ENCODE assay signal across 1 cellular context in the genomic region with DNA sequence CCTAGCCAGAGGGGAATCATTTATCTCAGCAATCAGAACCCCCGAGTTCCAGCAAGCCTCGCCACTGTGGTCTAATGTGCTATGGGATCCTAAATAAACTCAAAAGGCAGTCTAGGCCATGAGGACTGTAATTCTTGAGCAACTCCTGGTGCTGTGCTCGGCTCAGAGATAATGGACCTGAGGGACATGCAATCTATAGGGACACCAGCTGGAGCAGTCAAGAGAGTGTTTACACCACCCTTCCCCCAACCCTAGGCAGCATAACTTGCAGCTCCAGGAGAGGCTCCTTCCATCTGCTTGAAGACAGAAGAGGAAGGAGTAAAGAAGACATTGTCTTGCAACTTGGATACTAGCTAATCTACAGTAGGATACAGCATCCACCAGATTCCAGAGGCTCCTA.
TF ChIP-seq lines count a peak whose summit lies in the region.

No MANE protein-coding gene starts in this region.

TF ChIP-seq in WTC11, 78 proteins besides CTCF, POLR2A, EP300 and RAD21 (continued from another document):
- TF ChIP-seq, protein P1, sequence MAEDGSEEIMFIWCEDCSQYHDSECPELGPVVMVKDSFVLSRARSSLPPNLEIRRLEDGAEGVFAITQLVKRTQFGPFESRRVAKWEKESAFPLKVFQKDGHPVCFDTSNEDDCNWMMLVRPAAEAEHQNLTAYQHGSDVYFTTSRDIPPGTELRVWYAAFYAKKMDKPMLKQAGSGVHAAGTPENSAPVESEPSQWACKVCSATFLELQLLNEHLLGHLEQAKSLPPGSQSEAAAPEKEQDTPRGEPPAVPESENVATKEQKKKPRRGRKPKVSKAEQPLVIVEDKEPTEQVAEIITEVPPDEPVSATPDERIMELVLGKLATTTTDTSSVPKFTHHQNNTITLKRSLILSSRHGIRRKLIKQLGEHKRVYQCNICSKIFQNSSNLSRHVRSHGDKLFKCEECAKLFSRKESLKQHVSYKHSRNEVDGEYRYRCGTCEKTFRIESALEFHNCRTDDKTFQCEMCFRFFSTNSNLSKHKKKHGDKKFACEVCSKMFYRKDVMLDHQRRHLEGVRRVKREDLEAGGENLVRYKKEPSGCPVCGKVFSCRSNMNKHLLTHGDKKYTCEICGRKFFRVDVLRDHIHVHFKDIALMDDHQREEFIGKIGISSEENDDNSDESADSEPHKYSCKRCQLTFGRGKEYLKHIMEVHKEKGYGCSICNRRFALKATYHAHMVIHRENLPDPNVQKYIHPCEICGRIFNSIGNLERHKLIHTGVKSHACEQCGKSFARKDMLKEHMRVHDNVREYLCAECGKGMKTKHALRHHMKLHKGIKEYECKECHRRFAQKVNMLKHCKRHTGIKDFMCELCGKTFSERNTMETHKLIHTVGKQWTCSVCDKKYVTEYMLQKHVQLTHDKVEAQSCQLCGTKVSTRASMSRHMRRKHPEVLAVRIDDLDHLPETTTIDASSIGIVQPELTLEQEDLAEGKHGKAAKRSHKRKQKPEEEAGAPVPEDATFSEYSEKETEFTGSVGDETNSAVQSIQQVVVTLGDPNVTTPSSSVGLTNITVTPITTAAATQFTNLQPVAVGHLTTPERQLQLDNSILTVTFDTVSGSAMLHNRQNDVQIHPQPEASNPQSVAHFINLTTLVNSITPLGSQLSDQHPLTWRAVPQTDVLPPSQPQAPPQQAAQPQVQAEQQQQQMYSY (CRISPR knock-in tag; IDR thresholded peaks at IDR 0.05): no peak
- TF ChIP-seq, protein P2, sequence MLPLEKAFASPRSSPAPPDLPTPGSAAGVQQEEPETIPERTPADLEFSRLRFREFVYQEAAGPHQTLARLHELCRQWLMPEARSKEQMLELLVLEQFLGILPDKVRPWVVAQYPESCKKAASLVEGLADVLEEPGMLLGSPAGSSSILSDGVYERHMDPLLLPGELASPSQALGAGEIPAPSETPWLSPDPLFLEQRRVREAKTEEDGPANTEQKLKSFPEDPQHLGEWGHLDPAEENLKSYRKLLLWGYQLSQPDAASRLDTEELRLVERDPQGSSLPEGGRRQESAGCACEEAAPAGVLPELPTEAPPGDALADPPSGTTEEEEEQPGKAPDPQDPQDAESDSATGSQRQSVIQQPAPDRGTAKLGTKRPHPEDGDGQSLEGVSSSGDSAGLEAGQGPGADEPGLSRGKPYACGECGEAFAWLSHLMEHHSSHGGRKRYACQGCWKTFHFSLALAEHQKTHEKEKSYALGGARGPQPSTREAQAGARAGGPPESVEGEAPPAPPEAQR (CRISPR knock-in tag; IDR thresholded peaks at IDR 0.05): no peak
- TF ChIP-seq NFE2L1 (CRISPR knock-in tag; IDR thresholded peaks at IDR 0.05): no peak
- TF ChIP-seq, protein P3, sequence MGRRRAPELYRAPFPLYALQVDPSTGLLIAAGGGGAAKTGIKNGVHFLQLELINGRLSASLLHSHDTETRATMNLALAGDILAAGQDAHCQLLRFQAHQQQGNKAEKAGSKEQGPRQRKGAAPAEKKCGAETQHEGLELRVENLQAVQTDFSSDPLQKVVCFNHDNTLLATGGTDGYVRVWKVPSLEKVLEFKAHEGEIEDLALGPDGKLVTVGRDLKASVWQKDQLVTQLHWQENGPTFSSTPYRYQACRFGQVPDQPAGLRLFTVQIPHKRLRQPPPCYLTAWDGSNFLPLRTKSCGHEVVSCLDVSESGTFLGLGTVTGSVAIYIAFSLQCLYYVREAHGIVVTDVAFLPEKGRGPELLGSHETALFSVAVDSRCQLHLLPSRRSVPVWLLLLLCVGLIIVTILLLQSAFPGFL (CRISPR knock-in tag; IDR thresholded peaks at IDR 0.05; ENCODE audit: borderline replicate concordance): no peak
- no peak for TF ChIP-seq ZNF416 (CRISPR knock-in tag; IDR thresholded peaks at IDR 0.05)
- TF ChIP-seq GTF2I (CRISPR knock-in tag; conservative IDR thresholded peaks at IDR 0.05): no peak
- TF ChIP-seq, protein P4, sequence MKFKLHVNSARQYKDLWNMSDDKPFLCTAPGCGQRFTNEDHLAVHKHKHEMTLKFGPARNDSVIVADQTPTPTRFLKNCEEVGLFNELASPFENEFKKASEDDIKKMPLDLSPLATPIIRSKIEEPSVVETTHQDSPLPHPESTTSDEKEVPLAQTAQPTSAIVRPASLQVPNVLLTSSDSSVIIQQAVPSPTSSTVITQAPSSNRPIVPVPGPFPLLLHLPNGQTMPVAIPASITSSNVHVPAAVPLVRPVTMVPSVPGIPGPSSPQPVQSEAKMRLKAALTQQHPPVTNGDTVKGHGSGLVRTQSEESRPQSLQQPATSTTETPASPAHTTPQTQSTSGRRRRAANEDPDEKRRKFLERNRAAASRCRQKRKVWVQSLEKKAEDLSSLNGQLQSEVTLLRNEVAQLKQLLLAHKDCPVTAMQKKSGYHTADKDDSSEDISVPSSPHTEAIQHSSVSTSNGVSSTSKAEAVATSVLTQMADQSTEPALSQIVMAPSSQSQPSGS (CRISPR knock-in tag; IDR thresholded peaks at IDR 0.05; ENCODE audit: borderline replicate concordance, low read depth): no peak
- no peak for TF ChIP-seq SOX15 (CRISPR knock-in tag; IDR thresholded peaks at IDR 0.05)
